ENCODE assay signal across 20 cellular contexts in the genomic region with DNA sequence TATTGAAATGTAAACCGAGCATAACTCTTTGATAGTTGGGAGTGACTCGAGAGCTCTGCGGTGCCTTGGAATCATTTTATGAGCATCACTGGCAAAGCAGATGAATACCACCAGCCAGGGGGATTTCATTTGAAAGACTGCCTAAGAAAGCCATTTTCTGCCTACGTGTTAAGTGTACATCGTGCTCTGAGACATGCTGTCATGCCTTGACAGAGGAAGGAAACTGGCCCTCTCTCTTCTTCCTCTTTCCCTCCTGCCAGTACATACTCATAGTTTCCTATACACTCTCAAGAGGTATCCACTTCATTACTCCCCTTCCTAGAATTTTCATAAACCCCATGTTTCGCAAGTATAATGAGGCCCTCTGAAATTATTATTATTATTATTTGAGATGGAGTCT. TPM values are rescaled to one million over a fixed set of nuclear protein-coding genes. Genes with fewer than 3 reads are reported as not detected.
DNase-seq lines count a peak whose midpoint lies in the region; ATAC-seq and TF ChIP-seq lines count a peak whose summit lies in the region.
"Had no signal": no experiment of that assay in that cellular context is flagged by ENCODE, and none has a peak within 500 bp of the region (broad histone marks: within the 10 kb centered on the region; RNA-seq: fewer than 3 reads in every experiment).

No MANE protein-coding gene starts in this region.

- no peaks in the 10 kb centered on the region for H3K9me3 Mint-ChIP-seq in activated naive CD4-positive, alpha-beta T cell treated with anti-CD3 and anti-CD28 coated beads for 36 hours
- H3K9me3 Mint-ChIP-seq in IgD-negative memory B cell (peaks cover 0 to 3% (median 0%) of the 10 kb centered on the region in 3 donors), activated B cell treated with CpG ODN at 0.5 μM for 24 hours (peaks cover 4% of the 10 kb centered on the region)
- peaks cover 4 to 5% of the 10 kb centered on the region in 2 donors for H3K9me3 Mint-ChIP-seq in stimulated activated naive B cell treated with anti-CD40 and anti-IgM and Interleukin-4, amounts not matched to agents 10 μg/mL and 1 μg/mL and 100 μg/mL, for 72 hours
- H3K9me3 Mint-ChIP-seq: activated naive CD4-positive, alpha-beta T cell treated with anti-CD3 and anti-CD28 coated beads, Interleukin-2, amount 10 ng/mL, durations not matched to agents 7 days and 5 days; HFFc6; T-helper 2 cell treated with Interferon-gamma antibody and Interleukin-4, amounts not matched to agents 5 μg/mL and 100 μg/mL, for 36 hours had no signal

- H2BK120ac ChIP-seq in mesenchymal stem cell (ENCODE audit: low read depth, low read length): no peak overlapping the region

- H3K27ac ChIP-seq in mesenchymal stem cell (ENCODE audit: low read length, poor library complexity, severe bottlenecking): no peak overlapping the region
- H3K27ac ChIP-seq: testis had no signal

- intact Hi-C loops in activated naive CD4-positive, alpha-beta T cell treated with anti-CD3 and anti-CD28 coated beads for 36 hours (cut with micrococcal nuclease): no loop called here
- intact Hi-C loops in activated B cell treated with CpG ODN at 0.5 μM for 24 hours (cut with micrococcal nuclease): loop anchor here (1.0 kb wide), 2 partner anchors 9 to 16 kb away; a partner anchor contains a TSS

- no peak for DNase-seq in activated naive CD4-positive, alpha-beta T cell treated with anti-CD3 and anti-CD28 coated beads for 36 hours
- no peak for DNase-seq in activated naive CD4-positive, alpha-beta T cell (lab: John Stamatoyannopoulos, UW)
- DNase-seq in activated B cell treated with CpG ODN at 0.5 μM for 24 hours: no peak
- no peak for DNase-seq in stimulated activated naive B cell treated with anti-CD40 and anti-IgM and Interleukin-4, amounts not matched to agents 10 μg/mL and 1 μg/mL and 100 μg/mL, for 72 hours
- DNase-seq in T-helper 2 cell: no peak
- no peak for DNase-seq in NCI-H2107 treated with DMSO at 0.1 percent for 48 hours (lab: John Stamatoyannopoulos, UW; ENCODE audit: unreplicated experiment)
- DNase-seq in mesenchymal stem cell: no peak
- DNase-seq: activated CD4-positive, alpha-beta T cell treated with anti-CD3 and anti-CD28 coated beads, Interleukin-2, amount 50 U/mL, for 48 hours; activated naive CD4-positive, alpha-beta T cell treated with anti-CD3 and anti-CD28 coated beads, Interleukin-2, amount 10 ng/mL, durations not matched to agents 7 days and 5 days; Calu3; effector CD8-positive, alpha-beta T cell; HFFc6; NCI-H1417 treated with DMSO at 0.1 percent for 48 hours; NCI-H524; RPMI8226; testis had no signal

- ATAC-seq in activated B cell treated with CpG ODN at 0.5 μM for 24 hours (ENCODE audit: low read depth): peak; percentile 78
- peak; percentile 68 to 70 for ATAC-seq in stimulated activated naive B cell treated with anti-CD40 and anti-IgM and Interleukin-4, amounts not matched to agents 10 μg/mL and 1 μg/mL and 100 μg/mL, for 72 hours (replicated peaks)

- H3K4me1 Mint-ChIP-seq in activated naive CD4-positive, alpha-beta T cell treated with anti-CD3 and anti-CD28 coated beads for 36 hours (ENCODE audit: low read depth): peaks cover 51% of the 10 kb centered on the region
- peaks cover 33 to 35% (median 35%) of the 10 kb centered on the region in 3 donors for H3K4me1 Mint-ChIP-seq in IgD-negative memory B cell
- peaks cover 60% of the 10 kb centered on the region for H3K4me1 Mint-ChIP-seq in activated B cell treated with CpG ODN at 0.5 μM for 24 hours
- peaks cover 22 to 53% of the 10 kb centered on the region in 2 donors for H3K4me1 Mint-ChIP-seq in stimulated activated naive B cell treated with anti-CD40 and anti-IgM and Interleukin-4, amounts not matched to agents 10 μg/mL and 1 μg/mL and 100 μg/mL, for 72 hours

- no peak overlapping the region for H3K4me3 ChIP-seq in mesenchymal stem cell (ENCODE audit: insufficient read depth in 1 of 2, low read depth in 1 of 2, low read length in 2 of 2)
- H3K4me3 ChIP-seq: testis had no signal

- H4K8ac ChIP-seq in mesenchymal stem cell (ENCODE audit: low read length): no peak overlapping the region

- no peaks in the 10 kb centered on the region for H3K27me3 Mint-ChIP-seq in activated naive CD4-positive, alpha-beta T cell treated with anti-CD3 and anti-CD28 coated beads for 36 hours (ENCODE audit: low read depth)
- H3K27me3 Mint-ChIP-seq in IgD-negative memory B cell: no peaks in the 10 kb centered on the region
- no peaks in the 10 kb centered on the region for H3K27me3 Mint-ChIP-seq in activated B cell treated with CpG ODN at 0.5 μM for 24 hours
- H3K27me3 Mint-ChIP-seq in stimulated activated naive B cell treated with anti-CD40 and anti-IgM and Interleukin-4, amounts not matched to agents 10 μg/mL and 1 μg/mL and 100 μg/mL, for 72 hours: no peaks in the 10 kb centered on the region
- H3K27me3 Mint-ChIP-seq: activated naive CD4-positive, alpha-beta T cell treated with anti-CD3 and anti-CD28 coated beads, Interleukin-2, amount 10 ng/mL, durations not matched to agents 7 days and 5 days had no signal

- no peak for TF ChIP-seq CTCF in activated B cell treated with CpG ODN at 0.5 μM for 24 hours (IDR thresholded peaks at IDR 0.05)

- H3K4ac ChIP-seq in mesenchymal stem cell (ENCODE audit: low read depth in 1 of 2, low read length in 2 of 2): no peak overlapping the region

- H3K18ac ChIP-seq in mesenchymal stem cell (ENCODE audit: low read depth in 1 of 2, low read length in 2 of 2): no peak overlapping the region

- H3K9ac ChIP-seq in mesenchymal stem cell (ENCODE audit: low read length): no peak overlapping the region

- H3K36me3 ChIP-seq in mesenchymal stem cell (ENCODE audit: control insufficient read depth in 1 of 2, insufficient read depth in 2 of 2, low read depth in 1 of 2, low read length in 2 of 2): no peaks in the 10 kb centered on the region

- no peak overlapping the region for H3K14ac ChIP-seq in mesenchymal stem cell (ENCODE audit: low read length in 2 of 2)

- no peak overlapping the region for H2BK12ac ChIP-seq in mesenchymal stem cell (ENCODE audit: low read length in 2 of 2)

- no peak overlapping the region for H2AK5ac ChIP-seq in mesenchymal stem cell (ENCODE audit: low read length, severe bottlenecking)

- H3K4me2 ChIP-seq in mesenchymal stem cell (ENCODE audit: low read length, poor library complexity, severe bottlenecking): no peak overlapping the region

- POLR2A ChIA-PET in activated B cell treated with CpG ODN at 0.5 μM for 24 hours (lab: Charles Lee): interaction anchor here (0.9 kb wide), 1 partner anchor 66 kb away, joined by 5 read pairs; a partner anchor contains a TSS

- H3K9me3 ChIP-seq in mesenchymal stem cell (ENCODE audit: control insufficient read depth, low read length): no peaks in the 10 kb centered on the region
- H3K9me3 ChIP-seq: testis had no signal

- no peak overlapping the region for H4K91ac ChIP-seq in mesenchymal stem cell (ENCODE audit: low read length)

- no peaks in the 10 kb centered on the region for H3K27me3 ChIP-seq in mesenchymal stem cell (ENCODE audit: control insufficient read depth in 1 of 2, insufficient read depth in 1 of 2, low read length in 2 of 2)
- H3K27me3 ChIP-seq: testis had no signal

- CTCF ChIA-PET in activated naive CD4-positive, alpha-beta T cell treated with anti-CD3 and anti-CD28 coated beads for 36 hours (lab: Charles Lee): interaction anchor here (1.2 kb wide), 1 partner anchor 31 kb away, joined by 3 read pairs; no protein-coding TSS in a partner anchor
- CTCF ChIA-PET in activated B cell treated with CpG ODN at 0.5 μM for 24 hours (lab: Charles Lee): no interaction called here

- no peak overlapping the region for H2AFZ ChIP-seq in mesenchymal stem cell (ENCODE audit: low read depth, low read length)

- 96% methylated on average over 5 of the region's 6 CpGs for WGBS in mesenchymal stem cell

- H2BK5ac ChIP-seq in mesenchymal stem cell (ENCODE audit: low read depth, low read length, poor library complexity, severe bottlenecking): no peak overlapping the region

- H3K4me1 ChIP-seq in mesenchymal stem cell (ENCODE audit: control insufficient read depth, insufficient read depth, low read depth, low read length): no peaks in the 10 kb centered on the region
- H3K4me1 ChIP-seq: testis had no signal

- peaks cover 49% of the 10 kb centered on the region for H3K36me3 Mint-ChIP-seq in activated naive CD4-positive, alpha-beta T cell treated with anti-CD3 and anti-CD28 coated beads for 36 hours (ENCODE audit: low read depth)
- peaks cover 13% of the 10 kb centered on the region for H3K36me3 Mint-ChIP-seq in IgD-negative memory B cell
- peaks cover 59% of the 10 kb centered on the region for H3K36me3 Mint-ChIP-seq in activated B cell treated with CpG ODN at 0.5 μM for 24 hours (ENCODE audit: low read depth)
- H3K36me3 Mint-ChIP-seq in stimulated activated naive B cell treated with anti-CD40 and anti-IgM and Interleukin-4, amounts not matched to agents 10 μg/mL and 1 μg/mL and 100 μg/mL, for 72 hours: peaks cover 43 to 52% of the 10 kb centered on the region in 2 donors

- no peak overlapping the region for H3K23ac ChIP-seq in mesenchymal stem cell (ENCODE audit: low read length in 2 of 2)

- no peaks in the 10 kb centered on the region for H3K79me1 ChIP-seq in mesenchymal stem cell (replicated peaks; ENCODE audit: low read length, poor library complexity, severe bottlenecking)

- peak overlapping the region; percentile 8 for H3K4me3 Mint-ChIP-seq in activated naive CD4-positive, alpha-beta T cell treated with anti-CD3 and anti-CD28 coated beads for 36 hours
- H3K4me3 Mint-ChIP-seq in IgD-negative memory B cell (peak overlapping the region; percentile 46 to 81 (median 52)), activated B cell treated with CpG ODN at 0.5 μM for 24 hours (peak overlapping the region; percentile 36)
- H3K4me3 Mint-ChIP-seq in stimulated activated naive B cell treated with anti-CD40 and anti-IgM and Interleukin-4, amounts not matched to agents 10 μg/mL and 1 μg/mL and 100 μg/mL, for 72 hours: peak overlapping the region; percentile 27 to 43
- H3K4me3 Mint-ChIP-seq: activated naive CD4-positive, alpha-beta T cell treated with anti-CD3 and anti-CD28 coated beads, Interleukin-2, amount 10 ng/mL, durations not matched to agents 7 days and 5 days; HFFc6; T-helper 2 cell treated with Interferon-gamma antibody and Interleukin-4, amounts not matched to agents 5 μg/mL and 100 μg/mL, for 36 hours had no signal

- peak overlapping the region; percentile 78 for H3K27ac Mint-ChIP-seq in activated naive CD4-positive, alpha-beta T cell treated with anti-CD3 and anti-CD28 coated beads for 36 hours
- H3K27ac Mint-ChIP-seq in IgD-negative memory B cell (peak overlapping the region; percentile 83 to 94 (median 85)), activated B cell treated with CpG ODN at 0.5 μM for 24 hours (peak overlapping the region; percentile 71)
- H3K27ac Mint-ChIP-seq in stimulated activated naive B cell treated with anti-CD40 and anti-IgM and Interleukin-4, amounts not matched to agents 10 μg/mL and 1 μg/mL and 100 μg/mL, for 72 hours: peak overlapping the region; percentile 85
- H3K27ac Mint-ChIP-seq: activated naive CD4-positive, alpha-beta T cell treated with anti-CD3 and anti-CD28 coated beads, Interleukin-2, amount 10 ng/mL, durations not matched to agents 7 days and 5 days; HFFc6; T-helper 2 cell treated with Interferon-gamma antibody and Interleukin-4, amounts not matched to agents 5 μg/mL and 100 μg/mL, for 36 hours had no signal

- H2BK15ac ChIP-seq in mesenchymal stem cell (ENCODE audit: low read depth, poor library complexity, severe bottlenecking): no peak overlapping the region

RNA-seq across cellular contexts. Expression of a gene that starts 8.8 kb away (rescaled TPM):
- 10 to 100 TPM; 79.1 to 88.7 TPM for total RNA-seq in activated naive CD4-positive, alpha-beta T cell treated with anti-CD3 and anti-CD28 coated beads for 36 hours
- polyA plus RNA-seq in IgD-negative memory B cell: 75.8 TPM
- total RNA-seq in activated B cell treated with CpG ODN at 0.5 μM for 24 hours: 181 and 189 TPM in 2 replicates
- not detected for polyA plus RNA-seq in mesenchymal stem cell (2013, experiment 1 of 2)
- polyA plus RNA-seq in mesenchymal stem cell (2013, experiment 2 of 2): not detected
- total RNA-seq: Calu3, fibroblast of villous mesenchyme, osteocyte, testis had no signal
